9 cellular contexts compared by ENCODE assay signal in genomic region chr13:91722267-91722884, GRCh38.
A peak's percentile ranks its signal among the peaks of the same experiment; 100 is the strongest.
DNase-seq lines count a peak whose midpoint lies in the region; ATAC-seq and TF ChIP-seq lines count a peak whose summit lies in the region.
"Had no signal": no experiment of that assay in that cellular context is flagged by ENCODE, and none has a peak within 500 bp of the region (broad histone marks: within the 10 kb centered on the region; RNA-seq: fewer than 3 reads in every experiment).

No MANE protein-coding gene starts in this region.

- no peak for TF ChIP-seq EP300 in SK-N-SH (IDR thresholded peaks at IDR 0.05; ENCODE audit: borderline replicate concordance in 1 of 2, low read depth in 1 of 2, low read length in 1 of 2)
- no peak for TF ChIP-seq EP300 in transverse colon (IDR thresholded peaks at IDR 0.05; ENCODE audit: low read depth)

- peak; percentile 60 for TF ChIP-seq CTCF in CD8-positive, alpha-beta T cell (IDR thresholded peaks at IDR 0.05)
- TF ChIP-seq CTCF in IMR-90 (conservative IDR thresholded peaks at IDR 0.05; ENCODE audit: low read depth, low read length) (peak; percentile 58), SK-N-SH (IDR thresholded peaks at IDR 0.05) (peak; percentile 80), glutamatergic neuron (IDR thresholded peaks at IDR 0.05; ENCODE audit: partially characterized antibody, unreplicated experiment) (peak; percentile 94), transverse colon (IDR thresholded peaks at IDR 0.05) (peak; percentile 63 to 70 (median 67))

- POLR2A ChIA-PET in CD8-positive, alpha-beta T cell (lab: Charles Lee): no interaction called here
- POLR2A ChIA-PET in IMR-90 (lab: Charles Lee; ENCODE audit: unreplicated experiment): no interaction called here
- POLR2A ChIA-PET in SK-N-SH (lab: Yijun Ruan, JAX): no interaction called here
- POLR2A ChIA-PET in T-cell (lab: Charles Lee): interaction anchor here in 1 of 2 donors (0.5 kb wide), 1 partner anchor 1505 kb away, joined by 3 read pairs; no protein-coding TSS in a partner anchor

- no peak overlapping the region for H2BK5ac ChIP-seq in IMR-90 (ENCODE audit: low read depth, low read length, poor library complexity, severe bottlenecking)

- no peak for DNase-seq in CD8-positive, alpha-beta T cell
- DNase-seq in IMR-90 (peak; percentile 18), SK-N-SH (peak; percentile 36), glutamatergic neuron (no peak), transverse colon (no peak), T-cell (no peak), GM19240 (ENCODE audit: insufficient read length, low spot score) (no peak)

- no peak overlapping the region for H3K23ac ChIP-seq in IMR-90 (ENCODE audit: low read depth, low read length)

- H3K9me3 Mint-ChIP-seq in CD8-positive, alpha-beta T cell: no peaks in the 10 kb centered on the region
- H3K9me3 Mint-ChIP-seq in glutamatergic neuron (ENCODE audit: unreplicated experiment) (no peaks in the 10 kb centered on the region), T-cell (no peaks in the 10 kb centered on the region)
- H3K9me3 Mint-ChIP-seq: dendritic cell treated with granulocyte-macrophage colony-stimulating factor and Interleukin-4, amounts not matched to agents 40 ng/mL and 50 ng/mL, for 4 days had no signal

- H3K56ac ChIP-seq in IMR-90 (ENCODE audit: extremely low read depth, insufficient read depth, low read length): no peak overlapping the region

- no peaks in the 10 kb centered on the region for H3K4me1 ChIP-seq in CD8-positive, alpha-beta T cell (ENCODE audit: insufficient read depth, low read length)
- no peaks in the 10 kb centered on the region for H3K4me1 ChIP-seq in IMR-90 (ENCODE audit: control insufficient read depth, insufficient read depth, low read length)
- peaks cover 0 to 3% of the 10 kb centered on the region in 2 experiments; a peak in 2 of 4 replicates for H3K4me1 ChIP-seq in SK-N-SH (ENCODE audit: control insufficient read depth in 1 of 2, insufficient read depth in 2 of 2, low read depth in 1 of 2, low read length in 1 of 2)
- H3K4me1 ChIP-seq in transverse colon: peaks cover 0 to 3% (median 0%) of the 10 kb centered on the region in 4 donors

- H3K79me1 ChIP-seq in IMR-90 (ENCODE audit: low read depth in 1 of 2, low read length in 2 of 2): no peaks in the 10 kb centered on the region

- no peak overlapping the region for H3K14ac ChIP-seq in IMR-90 (replicated peaks; ENCODE audit: low read depth, low read length)

- ATAC-seq in CD8-positive, alpha-beta T cell: no peak
- no peak for ATAC-seq in IMR-90 (ENCODE audit: low read depth)
- ATAC-seq in GM18505 (IDR thresholded peaks at IDR 0.05; ENCODE audit: unreplicated experiment): no peak
- no peak for ATAC-seq in T-cell (replicated peaks in 1 of 4)

- H3K27ac ChIP-seq in CD8-positive, alpha-beta T cell (ENCODE audit: low read depth, low read length): no peak overlapping the region
- H3K27ac ChIP-seq in IMR-90 (ENCODE audit: insufficient read depth, low read length) (no peak overlapping the region), SK-N-SH (ENCODE audit: low read depth in 2 of 2, low read length in 1 of 2) (no peak overlapping the region), transverse colon (no peak overlapping the region)

- CTCF ChIA-PET in CD8-positive, alpha-beta T cell (lab: Charles Lee): interaction anchor here (0.9 to 1.5 kb wide), 5 partner anchors 15 to 588 kb away, joined by 3 to 6 read pairs (median 3); no protein-coding TSS in a partner anchor
- CTCF ChIA-PET in IMR-90 (lab: Yijun Ruan, JAX): interaction anchor here (0.7 to 1.0 kb wide), 2 partner anchors 24 to 341 kb away, joined by 3 read pairs; no protein-coding TSS in a partner anchor
- CTCF ChIA-PET in SK-N-SH (lab: Yijun Ruan, JAX): interaction anchor here (0.6 to 3.9 kb wide), 26 partner anchors 8 to 408 kb away, joined by 3 to 47 read pairs (median 4); no protein-coding TSS in a partner anchor
- CTCF ChIA-PET in T-cell (lab: Charles Lee): interaction anchor here (0.6 to 1.4 kb wide), 4 partner anchors 142 to 588 kb away, joined by 3 read pairs; no protein-coding TSS in a partner anchor

- no peak overlapping the region for H2BK20ac ChIP-seq in IMR-90 (ENCODE audit: low read depth, low read length)

- no peaks in the 10 kb centered on the region for H3K4me1 Mint-ChIP-seq in CD8-positive, alpha-beta T cell (ENCODE audit: low read depth)
- H3K4me1 Mint-ChIP-seq in glutamatergic neuron (ENCODE audit: low read depth, unreplicated experiment) (peaks cover 14% of the 10 kb centered on the region), T-cell (no peaks in the 10 kb centered on the region)

- no peaks in the 10 kb centered on the region for H4K20me1 ChIP-seq in IMR-90 (ENCODE audit: insufficient read depth, low read length)
- H4K20me1 ChIP-seq in SK-N-SH (ENCODE audit: insufficient read depth): no peaks in the 10 kb centered on the region

- H4K5ac ChIP-seq in IMR-90 (ENCODE audit: low read depth, low read length): no peak overlapping the region

- H3K27me3 Mint-ChIP-seq in CD8-positive, alpha-beta T cell (ENCODE audit: low read depth): no peaks in the 10 kb centered on the region
- H3K27me3 Mint-ChIP-seq in glutamatergic neuron (ENCODE audit: unreplicated experiment) (no peaks in the 10 kb centered on the region), T-cell (peaks cover 0 to under 1% of the 10 kb centered on the region in 2 donors)
- H3K27me3 Mint-ChIP-seq: dendritic cell treated with granulocyte-macrophage colony-stimulating factor and Interleukin-4, amounts not matched to agents 40 ng/mL and 50 ng/mL, for 4 days had no signal

- H2BK120ac ChIP-seq in IMR-90 (ENCODE audit: low read depth, low read length): no peak overlapping the region

- no peaks in the 10 kb centered on the region for H3K36me3 ChIP-seq in CD8-positive, alpha-beta T cell (ENCODE audit: insufficient read depth, low read length)
- H3K36me3 ChIP-seq in IMR-90 (ENCODE audit: control insufficient read depth, insufficient read depth, low read length) (no peaks in the 10 kb centered on the region), SK-N-SH (replicated peaks in 1 of 2; ENCODE audit: control insufficient read depth in 1 of 2, insufficient read depth in 2 of 2, low read length in 1 of 2) (no peaks in the 10 kb centered on the region), transverse colon (no peaks in the 10 kb centered on the region)

- H3K18ac ChIP-seq in IMR-90 (ENCODE audit: low read depth, low read length): no peak overlapping the region

- TF ChIP-seq POLR2A in IMR-90 (IDR thresholded peaks at IDR 0.05; ENCODE audit: low read depth, low read length) (no peak), transverse colon (IDR thresholded peaks at IDR 0.05) (no peak), GM18505 (IDR thresholded peaks at IDR 0.05; ENCODE audit: borderline replicate concordance, extremely low read depth, insufficient read depth, insufficient read length) (no peak)

- TF ChIP-seq RAD21 in IMR-90 (IDR thresholded peaks at IDR 0.05; ENCODE audit: low read length): 0 out of 2 replicates have a peak, but pooled peaks have one; percentile 40
- TF ChIP-seq RAD21 in SK-N-SH (IDR thresholded peaks at IDR 0.05; ENCODE audit: low read length): peak; percentile 79

- H3K4me3 ChIP-seq in CD8-positive, alpha-beta T cell (ENCODE audit: low read depth, low read length): no peak overlapping the region
- H3K4me3 ChIP-seq in IMR-90 (ENCODE audit: insufficient read depth, low read depth, low read length) (no peak overlapping the region), SK-N-SH (ENCODE audit: low read depth in 2 of 2, low read length in 1 of 2) (no peak overlapping the region; a peak in 1 of 4 replicates), transverse colon (no peak overlapping the region)

- in situ Hi-C loops in IMR-90 (cut with MboI; ENCODE audit: low sequenced_read_pairs) (loop anchor here (5.0 kb wide), 1 partner anchor 335 kb away; no protein-coding TSS in a partner anchor), transverse colon (cut with MboI; ENCODE audit: low pct_ligation_motif_present in 1 of 4, low pct_unique_long_range_greater_than_20kb in 1 of 4, low sequenced_read_pairs in 3 of 4) (loop anchor here in 3 of 4 donors (10.0 to 25.0 kb wide), 3 partner anchors 335 to 348 kb away; partner anchors contain the start of gene GPC5 (in 1 of the 3))

- H3K27ac Mint-ChIP-seq in CD8-positive, alpha-beta T cell: no peak overlapping the region
- H3K27ac Mint-ChIP-seq in glutamatergic neuron (ENCODE audit: unreplicated experiment) (no peak overlapping the region), T-cell (no peak overlapping the region)
- H3K27ac Mint-ChIP-seq: dendritic cell treated with granulocyte-macrophage colony-stimulating factor and Interleukin-4, amounts not matched to agents 40 ng/mL and 50 ng/mL, for 4 days had no signal

- H4K91ac ChIP-seq in IMR-90 (ENCODE audit: insufficient read depth, low read depth, low read length): no peak overlapping the region

- H3K9me3 ChIP-seq in CD8-positive, alpha-beta T cell (ENCODE audit: low read length): no peaks in the 10 kb centered on the region
- H3K9me3 ChIP-seq in IMR-90 (ENCODE audit: control insufficient read depth, insufficient read depth, low read length) (no peaks in the 10 kb centered on the region), SK-N-SH (no peaks in the 10 kb centered on the region), transverse colon (no peaks in the 10 kb centered on the region)

- H3K27me3 ChIP-seq in CD8-positive, alpha-beta T cell (ENCODE audit: insufficient read depth, low read length): no peaks in the 10 kb centered on the region
- H3K27me3 ChIP-seq in IMR-90 (ENCODE audit: control insufficient read depth, insufficient read depth, low read length) (no peaks in the 10 kb centered on the region), SK-N-SH (ENCODE audit: insufficient read depth) (no peaks in the 10 kb centered on the region), transverse colon (no peaks in the 10 kb centered on the region)

- H3K4me2 ChIP-seq in IMR-90 (ENCODE audit: low read depth, low read length): no peak overlapping the region
- H3K4me2 ChIP-seq in SK-N-SH: no peak overlapping the region

- H2BK15ac ChIP-seq in IMR-90 (ENCODE audit: low read depth, low read length): no peak overlapping the region

- no peak overlapping the region for H2AFZ ChIP-seq in IMR-90 (replicated peaks; ENCODE audit: low read length, poor library complexity)
- no peak overlapping the region; the same call in 1 of the 2 replicates for H2AFZ ChIP-seq in SK-N-SH (ENCODE audit: low read depth)

- BruUV-seq in IMR-90 (replicated peaks; lab: Mats Ljungman, UMichigan): no TSS peak

- H3K9me1 ChIP-seq in IMR-90 (ENCODE audit: insufficient read depth, low read length): no peaks in the 10 kb centered on the region

- dilution Hi-C loops in IMR-90 (cut with HindIII; ENCODE audit: low sequenced_read_pairs, unreplicated experiment): no loop called here

- intact Hi-C loops in CD8-positive, alpha-beta T cell (cut with DNase I, micrococcal nuclease): loop anchor here (1.0 to 5.0 kb wide), 4 partner anchors 347 to 585 kb away; no protein-coding TSS in a partner anchor
- intact Hi-C loops in IMR-90 (cut with micrococcal nuclease) (loop anchor here (1.0 to 2.0 kb wide), 2 partner anchors 347 to 588 kb away; no protein-coding TSS in a partner anchor), transverse colon (cut with DNase I; ENCODE audit: low total_unique reads) (no loop called here)

- no peaks in the 10 kb centered on the region for H3K36me3 Mint-ChIP-seq in CD8-positive, alpha-beta T cell
- H3K36me3 Mint-ChIP-seq in glutamatergic neuron (ENCODE audit: unreplicated experiment) (no peaks in the 10 kb centered on the region), T-cell (no peaks in the 10 kb centered on the region)

- H2AK5ac ChIP-seq in IMR-90 (ENCODE audit: low read depth, low read length): no peak overlapping the region

- WGBS in IMR-90 (ENCODE audit: extremely low coverage in 2 of 2, insufficient read length in 1 of 2), 2 experiments: no CpG with 5 or more reads among the region's 4 CpGs
- WGBS in SK-N-SH (ENCODE audit: low lambda C conversion rate): 20% methylated on average over 4 of the region's 4 CpGs
- WGBS in transverse colon (ENCODE audit: low coverage in 1 of 2), 2 donors: 21 to 23% methylated on average over 4 of the region's 4 CpGs

- no peak overlapping the region for H4K8ac ChIP-seq in IMR-90 (ENCODE audit: low read depth in 2 of 2, low read length in 2 of 2)

- H3K4me3 Mint-ChIP-seq in CD8-positive, alpha-beta T cell: no peak overlapping the region
- H3K4me3 Mint-ChIP-seq in glutamatergic neuron (ENCODE audit: unreplicated experiment) (no peak overlapping the region), T-cell (no peak overlapping the region)
- H3K4me3 Mint-ChIP-seq: dendritic cell treated with granulocyte-macrophage colony-stimulating factor and Interleukin-4, amounts not matched to agents 40 ng/mL and 50 ng/mL, for 4 days had no signal

- H3K9me2 ChIP-seq in SK-N-SH: no peaks in the 10 kb centered on the region

- no peaks in the 10 kb centered on the region for H3K79me2 ChIP-seq in SK-N-SH (ENCODE audit: insufficient read depth)

- H3K9ac ChIP-seq in IMR-90 (ENCODE audit: low read depth, low read length): no peak overlapping the region
- H3K9ac ChIP-seq in SK-N-SH: no peak overlapping the region

- H3F3A ChIP-seq in SK-N-SH (replicated peaks; ENCODE audit: insufficient read depth): no peaks in the 10 kb centered on the region

- H2AK9ac ChIP-seq in IMR-90 (replicated peaks; ENCODE audit: low read depth, low read length, poor library complexity): no peak overlapping the region

- no peak overlapping the region for H3K4ac ChIP-seq in IMR-90 (ENCODE audit: low read depth, low read length)

Comparison
In these comparisons a context has a peak if more than half of its experiments do, and no peak if none do; other contexts are left out.
1. DNase-seq: peak in IMR-90 (single experiment) and SK-N-SH (single experiment); none in CD8-positive, alpha-beta T cell (0 of 7), glutamatergic neuron (single experiment), transverse colon (single experiment), T-cell (0 of 34) and GM19240 (single experiment).
2. Peak in every context shown above with its lines, with median percentiles within 50 percentile points of each other: CTCF ChIP-seq.